ENCODE assay signal across 12 cellular contexts in genomic region chr1:230145505-230145899, GRCh38.
DNase-seq lines count a peak whose midpoint lies in the region; ATAC-seq and TF ChIP-seq lines count a peak whose summit lies in the region.
"Had no signal": no experiment of that assay in that cellular context is flagged by ENCODE, and none has a peak within 500 bp of the region (broad histone marks: within the 10 kb centered on the region; RNA-seq: fewer than 3 reads in every experiment).

No MANE protein-coding gene starts in this region.

- no peak overlapping the region for H3K4ac ChIP-seq in trophoblast cell (ENCODE audit: low read depth, low read length)

- peak overlapping the region; percentile 56 for H3K18ac ChIP-seq in trophoblast cell (ENCODE audit: low read length)

- no peaks in the 10 kb centered on the region for H3K9me3 Mint-ChIP-seq in activated naive CD8-positive, alpha-beta T cell treated with anti-CD3 and anti-CD28 coated beads, Interleukin-2, amount 50 U/mL, for 24 hours
- no peaks in the 10 kb centered on the region for H3K9me3 Mint-ChIP-seq in Caco-2 (ENCODE audit: unreplicated experiment)

- peak; percentile 81 for DNase-seq in DND-41
- no peak for DNase-seq in activated naive CD8-positive, alpha-beta T cell treated with anti-CD3 and anti-CD28 coated beads, Interleukin-2, amount 50 U/mL, for 24 hours
- DNase-seq in trophoblast cell, result no peak
- no peak for DNase-seq in HuH-7.5 (ENCODE audit: low spot score)
- DNase-seq in GM13977 (ENCODE audit: low spot score), result no peak
- DNase-seq in kidney glomerular epithelial cell (lab: John Stamatoyannopoulos, UW), result no peak
- no peak for DNase-seq in Caco-2
- DNase-seq: amniotic stem cell; effector CD4-positive, alpha-beta T cell; PC-3; stimulated activated CD4-positive, alpha-beta T cell treated with anti-CD3 and anti-CD28 coated beads, Interleukin-4, amount 100 ng/mL, for 24 hours had no signal

- H3K9me2 ChIP-seq in Loucy (replicated peaks; ENCODE audit: low read depth, low read length), result no peaks in the 10 kb centered on the region

- H3K9me3 ChIP-seq in DND-41 (ENCODE audit: insufficient read depth, low read length, severe bottlenecking) (no peaks in the 10 kb centered on the region), Loucy (ENCODE audit: insufficient read depth, low read depth, low read length) (no peaks in the 10 kb centered on the region), trophoblast cell (ENCODE audit: insufficient read depth, low read depth, low read length) (no peaks in the 10 kb centered on the region), Caco-2 (no peaks in the 10 kb centered on the region)

- no peak overlapping the region for H2BK5ac ChIP-seq in trophoblast cell (ENCODE audit: low read depth, low read length, poor library complexity)

- BruUV-seq in Caco-2 (replicated peaks; lab: Mats Ljungman, UMichigan), result no TSS peak

- peak; percentile 66 for ATAC-seq in DND-41 (ENCODE audit: insufficient read depth, low read depth)
- no peak for ATAC-seq in activated naive CD8-positive, alpha-beta T cell treated with anti-CD3 and anti-CD28 coated beads, Interleukin-2, amount 50 U/mL, for 24 hours
- ATAC-seq: PC-3 had no signal

- TF ChIP-seq CTCF in DND-41 (IDR thresholded peaks at IDR 0.05; ENCODE audit: borderline replicate concordance, extremely low read depth, low read length, poor library complexity, severe bottlenecking), result no peak
- no peak for TF ChIP-seq CTCF in Loucy (conservative IDR thresholded peaks at IDR 0.05; ENCODE audit: low read length)
- TF ChIP-seq CTCF in GM13977 (IDR thresholded peaks at IDR 0.05; ENCODE audit: extremely low read depth, insufficient read depth, missing control alignments), result no peak
- no peak for TF ChIP-seq CTCF in Caco-2 (IDR thresholded peaks at IDR 0.05; ENCODE audit: insufficient read depth in 1 of 2, low read depth in 1 of 2, low read length in 1 of 2, severe bottlenecking in 1 of 2, unreplicated experiment in 1 of 2)

- no peak overlapping the region for H4K91ac ChIP-seq in trophoblast cell (ENCODE audit: low read depth, low read length)

- H2AK5ac ChIP-seq in trophoblast cell (ENCODE audit: low read length), result no peak overlapping the region

- H3K79me1 ChIP-seq in trophoblast cell (ENCODE audit: low read length), result no peaks in the 10 kb centered on the region

- H4K12ac ChIP-seq in trophoblast cell (ENCODE audit: low read depth, low read length), result no peak overlapping the region

- H3K27me3 ChIP-seq in DND-41 (ENCODE audit: insufficient read depth, low read length, poor library complexity) (no peaks in the 10 kb centered on the region), Loucy (ENCODE audit: insufficient read depth, low read length, poor library complexity, severe bottlenecking) (no peaks in the 10 kb centered on the region), trophoblast cell (ENCODE audit: insufficient read depth, low read length) (no peaks in the 10 kb centered on the region), Caco-2 (replicated peaks; ENCODE audit: control insufficient read depth, insufficient read depth, low read length) (no peaks in the 10 kb centered on the region)

- no peaks in the 10 kb centered on the region for H3K27me3 Mint-ChIP-seq in activated naive CD8-positive, alpha-beta T cell treated with anti-CD3 and anti-CD28 coated beads, Interleukin-2, amount 50 U/mL, for 24 hours
- no peaks in the 10 kb centered on the region for H3K27me3 Mint-ChIP-seq in Caco-2 (ENCODE audit: insufficient read depth, unreplicated experiment)

- H3K36me3 ChIP-seq in DND-41 (ENCODE audit: insufficient read depth, low read length) (peaks cover 74% of the 10 kb centered on the region), Loucy (ENCODE audit: insufficient read depth, low read length) (peaks cover 10% of the 10 kb centered on the region; the same call in 1 of the 2 replicates), trophoblast cell (ENCODE audit: control insufficient read depth in 1 of 2, insufficient read depth in 2 of 2, low read length in 2 of 2) (no peaks in the 10 kb centered on the region), Caco-2 (ENCODE audit: control insufficient read depth, insufficient read depth, low read length) (no peaks in the 10 kb centered on the region; the same call in 1 of the 2 replicates)

- H3K4me2 ChIP-seq in DND-41 (ENCODE audit: insufficient read depth, low read length) (0 out of 2 replicates have a peak overlapping the region, but pooled peaks have one; percentile 16), Loucy (ENCODE audit: low read depth, low read length, poor library complexity, severe bottlenecking) (peak overlapping the region; percentile 36), trophoblast cell (ENCODE audit: low read length) (no peak overlapping the region)

- H3F3A ChIP-seq in Loucy (ENCODE audit: low read depth), result no peaks in the 10 kb centered on the region

- POLR2A ChIA-PET in Caco-2 (lab: Charles Lee), result no interaction called here

- no peak overlapping the region for H2BK12ac ChIP-seq in trophoblast cell (ENCODE audit: low read length)

- CTCF ChIA-PET in Caco-2 (lab: Charles Lee), result interaction anchor here (0.6 kb wide), 1 partner anchor 15 kb away, joined by 3 read pairs; no protein-coding TSS in a partner anchor

- peaks cover 6% of the 10 kb centered on the region for H3K36me3 Mint-ChIP-seq in activated naive CD8-positive, alpha-beta T cell treated with anti-CD3 and anti-CD28 coated beads, Interleukin-2, amount 50 U/mL, for 24 hours (ENCODE audit: low read depth)
- no peaks in the 10 kb centered on the region for H3K36me3 Mint-ChIP-seq in Caco-2 (ENCODE audit: insufficient read depth, unreplicated experiment)

- H4K20me1 ChIP-seq in DND-41 (ENCODE audit: insufficient read depth, low read length) (peaks cover 100% of the 10 kb centered on the region), Loucy (ENCODE audit: insufficient read depth, low read length, poor library complexity, severe bottlenecking) (peaks cover 68% of the 10 kb centered on the region)

- H2BK120ac ChIP-seq in trophoblast cell (ENCODE audit: insufficient read depth, low read length, poor library complexity), result no peak overlapping the region

- H4K8ac ChIP-seq in trophoblast cell (ENCODE audit: low read depth, low read length), result no peak overlapping the region

- no CpG with 5 or more reads among the region's 8 CpGs for WGBS in trophoblast cell (ENCODE audit: extremely low coverage, insufficient coverage, insufficient read length)

- peak overlapping the region; percentile 17 for H3K4me3 Mint-ChIP-seq in activated naive CD8-positive, alpha-beta T cell treated with anti-CD3 and anti-CD28 coated beads, Interleukin-2, amount 50 U/mL, for 24 hours
- no peak overlapping the region for H3K4me3 Mint-ChIP-seq in Caco-2 (ENCODE audit: unreplicated experiment)

- intact Hi-C loops in Caco-2 (cut with micrococcal nuclease; ENCODE audit: unreplicated experiment), result no loop called here

- H3K27ac ChIP-seq in DND-41 (ENCODE audit: low read length) (peak overlapping the region; percentile 70), trophoblast cell (ENCODE audit: low read depth, low read length) (no peak overlapping the region)

- H3K4me1 Mint-ChIP-seq in activated naive CD8-positive, alpha-beta T cell treated with anti-CD3 and anti-CD28 coated beads, Interleukin-2, amount 50 U/mL, for 24 hours, result peaks cover 84% of the 10 kb centered on the region
- H3K4me1 Mint-ChIP-seq in Caco-2 (ENCODE audit: low read depth, unreplicated experiment), result no peaks in the 10 kb centered on the region

- H3K4me1 ChIP-seq in DND-41 (ENCODE audit: insufficient read depth, low read length), result peaks cover 84% of the 10 kb centered on the region
- H3K4me1 ChIP-seq in Loucy (ENCODE audit: insufficient read depth, low read length, poor library complexity, severe bottlenecking), result peaks cover 45% of the 10 kb centered on the region
- H3K4me1 ChIP-seq in trophoblast cell (ENCODE audit: control insufficient read depth in 1 of 2, insufficient read depth in 2 of 2, low read length in 2 of 2), result peaks cover 6 to 13% of the 10 kb centered on the region in 2 experiments
- H3K4me1 ChIP-seq in Caco-2, result 0 out of 2 replicates have a peak, but pooled peaks cover 4% of the 10 kb centered on the region

- in situ Hi-C loops in GM13977 (cut with MboI; ENCODE audit: low pct_unique_long_range_greater_than_20kb, low sequenced_read_pairs, unreplicated experiment), result no loop called here

- peak overlapping the region; percentile 59 for H3K27ac Mint-ChIP-seq in activated naive CD8-positive, alpha-beta T cell treated with anti-CD3 and anti-CD28 coated beads, Interleukin-2, amount 50 U/mL, for 24 hours
- H3K27ac Mint-ChIP-seq in Caco-2 (ENCODE audit: unreplicated experiment), result no peak overlapping the region

- H3K4me3 ChIP-seq in DND-41 (ENCODE audit: low read depth in 1 of 2, low read length in 2 of 2) (no peak overlapping the region), Loucy (ENCODE audit: low read length, poor library complexity, severe bottlenecking) (no peak overlapping the region), trophoblast cell (ENCODE audit: low read depth, low read length) (no peak overlapping the region), Caco-2 (ENCODE audit: low read depth, low read length) (no peak overlapping the region)

- H2AFZ ChIP-seq in DND-41 (ENCODE audit: low read depth, low read length) (no peak overlapping the region), Loucy (ENCODE audit: low read length) (no peak overlapping the region), trophoblast cell (ENCODE audit: insufficient read depth, low read length, poor library complexity) (no peak overlapping the region)

- H3K23ac ChIP-seq in trophoblast cell (ENCODE audit: low read length), result no peak overlapping the region

- H3K9ac ChIP-seq in DND-41 (ENCODE audit: low read depth, low read length), result peak overlapping the region; percentile 12; the same call in 1 of the 2 replicates
- no peak overlapping the region for H3K9ac ChIP-seq in Loucy (ENCODE audit: low read depth, low read length, poor library complexity, severe bottlenecking)
- no peak overlapping the region for H3K9ac ChIP-seq in trophoblast cell (ENCODE audit: low read length)

- H3K79me2 ChIP-seq in DND-41 (ENCODE audit: insufficient read depth, low read length), result peaks cover 100% of the 10 kb centered on the region
- peaks cover 100% of the 10 kb centered on the region for H3K79me2 ChIP-seq in Loucy (ENCODE audit: insufficient read depth, low read length)
- H3K79me2 ChIP-seq in trophoblast cell (ENCODE audit: control insufficient read depth, insufficient read depth, low read length, poor library complexity), result peaks cover 5% of the 10 kb centered on the region

- no peak overlapping the region for H3K14ac ChIP-seq in trophoblast cell (ENCODE audit: low read length)
